ENCODE assay signal across 2 cellular contexts in the genomic region with DNA sequence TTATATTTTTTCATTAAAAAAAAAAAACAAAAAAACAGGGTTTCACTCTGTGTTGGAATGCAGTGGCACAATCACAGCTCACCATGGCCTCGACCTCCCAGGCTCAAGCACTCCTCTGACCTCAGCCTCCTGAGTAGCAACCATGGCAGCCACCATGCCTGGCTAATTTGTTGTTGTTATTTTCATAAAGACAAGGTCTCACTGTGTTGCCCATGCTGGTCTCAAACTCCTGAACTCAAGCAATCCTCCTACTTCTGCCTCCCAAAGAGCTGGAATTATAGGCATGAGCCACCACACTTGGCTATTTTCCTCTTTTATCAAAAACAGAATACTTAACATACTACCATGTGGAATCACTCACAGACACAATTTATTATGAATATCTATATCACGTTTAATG.
TF ChIP-seq lines count a peak whose summit lies in the region.

No MANE protein-coding gene starts in this region.

TF ChIP-seq in HepG2, 621 proteins besides CTCF, POLR2A, EP300 and RAD21:
- TF ChIP-seq KMT2A (CRISPR knock-in tag; IDR thresholded peaks at IDR 0.05): no peak
- TF ChIP-seq RBM22 (optimal IDR thresholded peaks at IDR 0.05; ENCODE audit: low read length): peak; percentile 16
TF ChIP-seq in HepG2: peak in this region for 1.

TF ChIP-seq in SK-N-SH, 30 proteins besides CTCF, POLR2A, EP300 and RAD21:
- TF ChIP-seq, protein P1, sequence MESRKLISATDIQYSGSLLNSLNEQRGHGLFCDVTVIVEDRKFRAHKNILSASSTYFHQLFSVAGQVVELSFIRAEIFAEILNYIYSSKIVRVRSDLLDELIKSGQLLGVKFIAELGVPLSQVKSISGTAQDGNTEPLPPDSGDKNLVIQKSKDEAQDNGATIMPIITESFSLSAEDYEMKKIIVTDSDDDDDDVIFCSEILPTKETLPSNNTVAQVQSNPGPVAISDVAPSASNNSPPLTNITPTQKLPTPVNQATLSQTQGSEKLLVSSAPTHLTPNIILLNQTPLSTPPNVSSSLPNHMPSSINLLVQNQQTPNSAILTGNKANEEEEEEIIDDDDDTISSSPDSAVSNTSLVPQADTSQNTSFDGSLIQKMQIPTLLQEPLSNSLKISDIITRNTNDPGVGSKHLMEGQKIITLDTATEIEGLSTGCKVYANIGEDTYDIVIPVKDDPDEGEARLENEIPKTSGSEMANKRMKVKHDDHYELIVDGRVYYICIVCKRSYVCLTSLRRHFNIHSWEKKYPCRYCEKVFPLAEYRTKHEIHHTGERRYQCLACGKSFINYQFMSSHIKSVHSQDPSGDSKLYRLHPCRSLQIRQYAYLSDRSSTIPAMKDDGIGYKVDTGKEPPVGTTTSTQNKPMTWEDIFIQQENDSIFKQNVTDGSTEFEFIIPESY (IDR thresholded peaks at IDR 0.05; ENCODE audit: borderline replicate concordance, low read depth): no peak
- no peak for TF ChIP-seq NFIC (IDR thresholded peaks at IDR 0.05; ENCODE audit: borderline replicate concordance)
- TF ChIP-seq SIN3A (IDR thresholded peaks at IDR 0.05; ENCODE audit: borderline replicate concordance, low read depth, low read length): no peak
- no peak for TF ChIP-seq TCF12 (IDR thresholded peaks at IDR 0.05)
- TF ChIP-seq NRF1 (IDR thresholded peaks at IDR 0.05; ENCODE audit: low read depth, low read length): no peak
- no peak for TF ChIP-seq MXI1 (IDR thresholded peaks at IDR 0.05; ENCODE audit: low read depth, low read length)
- TF ChIP-seq, protein P2, sequence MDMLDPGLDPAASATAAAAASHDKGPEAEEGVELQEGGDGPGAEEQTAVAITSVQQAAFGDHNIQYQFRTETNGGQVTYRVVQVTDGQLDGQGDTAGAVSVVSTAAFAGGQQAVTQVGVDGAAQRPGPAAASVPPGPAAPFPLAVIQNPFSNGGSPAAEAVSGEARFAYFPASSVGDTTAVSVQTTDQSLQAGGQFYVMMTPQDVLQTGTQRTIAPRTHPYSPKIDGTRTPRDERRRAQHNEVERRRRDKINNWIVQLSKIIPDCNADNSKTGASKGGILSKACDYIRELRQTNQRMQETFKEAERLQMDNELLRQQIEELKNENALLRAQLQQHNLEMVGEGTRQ (IDR thresholded peaks at IDR 0.05; ENCODE audit: borderline replicate concordance, low read depth, low read length): no peak
- TF ChIP-seq JUND (IDR thresholded peaks at IDR 0.05): no peak
- no peak for TF ChIP-seq TAF1 (IDR thresholded peaks at IDR 0.05; ENCODE audit: borderline replicate concordance, low read depth, low read length)
- TF ChIP-seq FOSL2 (IDR thresholded peaks at IDR 0.05; ENCODE audit: borderline replicate concordance, low read depth): no peak
- TF ChIP-seq CHD2 (IDR thresholded peaks at IDR 0.05; ENCODE audit: low read length, partially characterized antibody): no peak
- TF ChIP-seq EZH2phosphoT487 (IDR thresholded peaks at IDR 0.05; ENCODE audit: borderline replicate concordance, low read depth): no peak
